13 cellular contexts compared by ENCODE assay signal in the genomic region with DNA sequence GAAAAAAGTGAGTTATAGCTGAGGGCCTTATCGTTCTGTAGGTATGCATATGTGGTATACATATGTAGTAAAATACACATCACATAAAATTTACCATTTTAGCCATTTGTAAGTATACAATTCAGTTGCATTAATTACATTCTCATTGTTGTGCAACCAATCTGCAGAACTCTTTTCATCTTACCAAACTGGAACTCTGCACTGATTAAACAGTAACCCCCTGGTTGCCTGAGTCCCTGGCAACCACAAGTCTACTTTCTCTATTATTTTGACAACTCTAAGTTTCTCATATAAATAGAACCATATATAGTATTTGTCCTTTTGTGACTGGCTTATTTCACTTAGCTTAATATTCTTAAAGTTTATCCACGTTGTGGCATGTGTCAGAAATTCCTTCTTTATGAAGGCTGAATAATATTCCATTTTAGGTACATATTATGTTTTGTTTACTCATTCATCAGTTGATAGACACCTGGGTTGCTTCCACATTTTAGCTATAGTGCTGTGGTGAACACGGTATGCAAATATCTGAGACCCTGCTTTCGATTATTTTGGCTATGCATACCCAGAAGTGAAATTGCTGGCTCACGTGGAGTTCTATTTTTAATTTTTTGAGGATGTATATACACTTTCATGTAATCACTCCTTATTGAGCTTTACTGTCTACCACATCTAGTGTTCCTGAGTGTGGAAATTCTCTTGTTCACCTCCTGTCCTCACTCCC. TPM values are rescaled to one million over a fixed set of nuclear protein-coding genes. Genes with fewer than 3 reads are reported as not detected.
DNase-seq lines count a peak whose midpoint lies in the region; ATAC-seq, FAIRE-seq and TF ChIP-seq lines count a peak whose summit lies in the region.
"Had no signal": no experiment of that assay in that cellular context is flagged by ENCODE, and none has a peak within 500 bp of the region (broad histone marks: within the 10 kb centered on the region; RNA-seq: fewer than 3 reads in every experiment).

No MANE protein-coding gene starts in this region.

- no peak for FAIRE-seq in K562 (lab: Jason Lieb, UNC)
- no peak for FAIRE-seq in pancreas (lab: Jason Lieb, UNC)

- peaks cover 37% of the 10 kb centered on the region for H3K79me2 ChIP-seq in K562 (ENCODE audit: control insufficient read depth, insufficient read depth, low read length)

- no peak overlapping the region for H3K4me3 ChIP-seq in K562
- H3K4me3 ChIP-seq in pancreas = no peak overlapping the region

- 63% methylated on average over 5 of the region's 5 CpGs for WGBS in K562 (ENCODE audit: insufficient coverage, low coverage, missing lambda C conversion rate)
- WGBS in pancreas, 2 donors = 76 to 93% methylated on average over 5 of the region's 5 CpGs

- H3K4me1 ChIP-seq in K562 (replicated peaks in 1 of 2; ENCODE audit: control insufficient read depth in 2 of 2, insufficient read depth in 2 of 2, low read length in 2 of 2) (peaks cover 10 to 17% of the 10 kb centered on the region in 2 experiments; a peak in 4 of 5 replicates), pancreas (peaks cover 0 to 15% (median 5%) of the 10 kb centered on the region in 3 donors)

- no peak for TF ChIP-seq RAD21 in K562 (CRISPR knock-in tag; conservative IDR thresholded peaks at IDR 0.05 in 1 of 2, IDR thresholded peaks at IDR 0.05 in 1 of 2)

- no TSS peak for BruUV-seq in K562 (replicated peaks; lab: Mats Ljungman, UMichigan)

- DNase-seq in K562 (ENCODE audit: extremely low read depth in 1 of 4, low spot score in 3 of 4) (no peak), activated gamma-delta T cell (lab: John Stamatoyannopoulos, UW) (no peak), pancreas (no peak)
- DNase-seq in stimulated activated CD4-positive, alpha-beta T cell treated with anti-CD3 and anti-CD28 coated beads, Interleukin-15, amount 100 ng/mL, for 24 hours = no peak
- DNase-seq: activated effector memory CD4-positive, alpha-beta T cell treated with anti-CD3 and anti-CD28 coated beads, Interleukin-2, amount 50 U/mL, for 16 hours; NCI-H2171; Right ventricle myocardium superior; trophoblast cell had no signal

- H3K27ac ChIP-seq in K562 (ENCODE audit: extremely low read depth, low read depth, low read length) (no peak overlapping the region), pancreas (no peak overlapping the region)

- in situ Hi-C loops in K562 (cut with MboI) = no loop called here

- no peaks in the 10 kb centered on the region for H3K9me3 ChIP-seq in K562 (replicated peaks; ENCODE audit: control insufficient read depth, insufficient read depth, low read depth, low read length)
- no peaks in the 10 kb centered on the region for H3K9me3 ChIP-seq in pancreas

- no peak overlapping the region for H3K9ac ChIP-seq in K562 (ENCODE audit: insufficient read depth in 1 of 2, low read depth in 2 of 2, low read length in 2 of 2)

- peak; percentile 60 for ATAC-seq in GM18517 (IDR thresholded peaks at IDR 0.05; ENCODE audit: unreplicated experiment)
- ATAC-seq in GM21447 (IDR thresholded peaks at IDR 0.05; ENCODE audit: unreplicated experiment) = peak; percentile 52
- ATAC-seq in HG03108 (IDR thresholded peaks at IDR 0.05; ENCODE audit: unreplicated experiment) = peak; percentile 46
- no peak for ATAC-seq in K562
- no peak for ATAC-seq in pancreas
- no peak for ATAC-seq in HG03439 (IDR thresholded peaks at IDR 0.05; ENCODE audit: unreplicated experiment)
- ATAC-seq: activated CD4-positive, CD25-positive, alpha-beta regulatory T cell treated with anti-CD3 and anti-CD28 coated beads, Interleukin-2, amount 50 U/mL, for 24 hours had no signal

- H3K27me3 ChIP-seq in K562 (ENCODE audit: control insufficient read depth in 2 of 2, insufficient read depth in 2 of 2, low read length in 2 of 2) (no peaks in the 10 kb centered on the region), pancreas (no peaks in the 10 kb centered on the region)

- CTCF ChIA-PET in K562 (lab: Yijun Ruan, JAX; ENCODE audit: low intra/inter-chr PET ratio) = no interaction called here

- no peaks in the 10 kb centered on the region for H4K20me1 ChIP-seq in K562 (replicated peaks; ENCODE audit: control insufficient read depth, insufficient read depth, low read length)

- no peak for TF ChIP-seq EP300 in K562 (IDR thresholded peaks at IDR 0.05; ENCODE audit: low read length)

- POLR2A ChIA-PET in K562 (lab: Yijun Ruan, JAX) = interaction anchor here (0.6 kb wide), 1 partner anchor 418 kb away, joined by 3 read pairs; no protein-coding TSS in a partner anchor

- TF ChIP-seq CTCF in K562 (IDR thresholded peaks at IDR 0.05 in 2 of 3, conservative IDR thresholded peaks at IDR 0.05 in 1 of 3; ENCODE audit: insufficient read depth in 2 of 3, low read depth in 1 of 3, low read length in 3 of 3) = no peak
- TF ChIP-seq CTCF in pancreas (IDR thresholded peaks at IDR 0.05) = no peak

- H3K36me3 ChIP-seq in K562 (ENCODE audit: control insufficient read depth, insufficient read depth, low read length) (peaks cover 19% of the 10 kb centered on the region), pancreas (no peaks in the 10 kb centered on the region)

- H3K9me1 ChIP-seq in K562 (ENCODE audit: control insufficient read depth, insufficient read depth, low read length) = no peaks in the 10 kb centered on the region

- no peak overlapping the region for H3K4me2 ChIP-seq in K562 (ENCODE audit: insufficient read depth, low read length)

- H2AFZ ChIP-seq in K562 (ENCODE audit: low read depth, low read length) = peak overlapping the region; percentile 100

- TF ChIP-seq POLR2A in K562 (conservative IDR thresholded peaks at IDR 0.05) = no peak

- intact Hi-C loops in K562 (cut with micrococcal nuclease) (no loop called here), pancreas (cut with DNase I) (no loop called here)

TF ChIP-seq in K562, 482 proteins besides CTCF, POLR2A, EP300 and RAD21:
- no peak for TF ChIP-seq HEY1 (CRISPR knock-in tag; IDR thresholded peaks at IDR 0.05; ENCODE audit: borderline replicate concordance)
- no peak for TF ChIP-seq HNRNPUL1 (IDR thresholded peaks at IDR 0.05; ENCODE audit: low read length)
- TF ChIP-seq ELF2 (CRISPR knock-in tag; IDR thresholded peaks at IDR 0.05) = no peak
- TF ChIP-seq RB1 (IDR thresholded peaks at IDR 0.05; ENCODE audit: low read depth) = no peak
- TF ChIP-seq BCL6 (CRISPR knock-in tag; IDR thresholded peaks at IDR 0.05) = no peak
- TF ChIP-seq PHB2 (IDR thresholded peaks at IDR 0.05; ENCODE audit: low read depth) = no peak
- no peak for TF ChIP-seq TRIM28 (IDR thresholded peaks at IDR 0.05)
- TF ChIP-seq ZNF586 (CRISPR knock-in tag; conservative IDR thresholded peaks at IDR 0.05) = no peak
- no peak for TF ChIP-seq NELFE (IDR thresholded peaks at IDR 0.05; ENCODE audit: insufficient read depth, insufficient read length)
- no peak for TF ChIP-seq TCFL5 (CRISPR knock-in tag; conservative IDR thresholded peaks at IDR 0.05)
- no peak for TF ChIP-seq KAT8 (IDR thresholded peaks at IDR 0.05; ENCODE audit: low read depth)
- no peak for TF ChIP-seq CSDE1 (IDR thresholded peaks at IDR 0.05)
- no peak for TF ChIP-seq BRF1 (IDR thresholded peaks at IDR 0.05; ENCODE audit: borderline replicate concordance, extremely low read depth, insufficient read length)
- no peak for TF ChIP-seq CREB1 (IDR thresholded peaks at IDR 0.05)
- TF ChIP-seq CREB1 (CRISPR knock-in tag; IDR thresholded peaks at IDR 0.05) = no peak
- no peak for TF ChIP-seq BCOR (IDR thresholded peaks at IDR 0.05)
- TF ChIP-seq FOXA3 (CRISPR knock-in tag; conservative IDR thresholded peaks at IDR 0.05 in 1 of 2, IDR thresholded peaks at IDR 0.05 in 1 of 2) = no peak
- TF ChIP-seq DNMT1 (IDR thresholded peaks at IDR 0.05) = no peak
- no peak for TF ChIP-seq GATAD2B (IDR thresholded peaks at IDR 0.05; ENCODE audit: borderline replicate concordance)

RNA-seq across cellular contexts. Expression of gene DDX10, which starts 1.6 kb away (rescaled TPM):
- 29.3 and 73.7 TPM in 2 replicates for total RNA-seq in K562 (2011; cell fraction: chromatin; rRNA removed; ENCODE audit: low replicate concordance)
- total RNA-seq in K562 (2011; cell fraction: nucleolus; rRNA removed) = 23.7 and 24.2 TPM in 2 replicates
- total RNA-seq in K562 (2011; cell fraction: nucleoplasm; rRNA removed) = 33.8 and 41.2 TPM in 2 replicates
- total RNA-seq in K562 (2014; rRNA removed) (48.3 and 50.0 TPM in 2 replicates), K562 (2014; rRNA removed; fragmentation: Illumina TruSeq; extraction: Trizol) (77.2 and 83.6 TPM in 2 replicates), K562 (2015; rRNA removed; fragmentation: Illumina TruSeq; extraction: Trizol) (69.1 and 72.5 TPM in 2 replicates), K562 (2021) (64.6 and 66.6 TPM in 2 replicates), pancreas (10 to 100 TPM; 14.5 to 18.4 (median 17.5) TPM)
- polyA plus RNA-seq in K562 (2011; rRNA removed) (41.7 and 50.7 TPM in 2 replicates), K562 (2014; fragmentation: Illumina TruSeq; extraction: Trizol) (61.0 and 94.6 TPM in 2 replicates), K562 (2014; fragmentation: Nextera tagmentation; extraction: Ambion mirVana) (10 to 100 TPM; 33.9 to 40.8 TPM), K562 (2014; rRNA removed) (42.1 and 45.9 TPM in 2 replicates), pancreas (10 to 100 TPM; 10.9 to 12.1 TPM)
- polyA plus RNA-seq in K562 (2011; cell fraction: cytosol; rRNA removed) = 30.1 and 51.2 TPM in 2 replicates
- 29.6 and 31.2 TPM in 2 replicates for polyA plus RNA-seq in K562 (2011; cell fraction: nucleus; rRNA removed)
- polyA plus RNA-seq in K562 (2012) = 17.6 and 41.4 TPM in 2 replicates
- 105 and 107 TPM in 2 replicates for polyA minus RNA-seq in K562 (2011; rRNA and poly(A)+ RNA removed)
- polyA minus RNA-seq in K562 (2011; cell fraction: cytosol; rRNA and poly(A)+ RNA removed) = 33.5 and 34.0 TPM in 2 replicates
- 47.0 and 54.5 TPM in 2 replicates for polyA minus RNA-seq in K562 (2011; cell fraction: nucleus; rRNA and poly(A)+ RNA removed)

Comparison
In these comparisons a context has a peak if more than half of its experiments do, and no peak if none do; other contexts are left out.
1. ATAC-seq: peak in GM18517 (single experiment), GM21447 (single experiment) and HG03108 (single experiment); none in K562 (single experiment), pancreas (0 of 4) and HG03439 (single experiment).